14 cellular contexts compared by ENCODE assay signal in genomic region chr22:18055619-18056160, GRCh38. TPM values are rescaled to one million over a fixed set of nuclear protein-coding genes. Genes with fewer than 3 reads are reported as not detected.
DNase-seq lines count a peak whose midpoint lies in the region; ATAC-seq, FAIRE-seq and TF ChIP-seq lines count a peak whose summit lies in the region.
"Had no signal": no experiment of that assay in that cellular context is flagged by ENCODE, and none has a peak within 500 bp of the region (broad histone marks: within the 10 kb centered on the region; RNA-seq: fewer than 3 reads in every experiment).

No MANE protein-coding gene starts in this region.

- H3K4me3 ChIP-seq in A549 (no peak overlapping the region), OCI-LY3 (ENCODE audit: low read length) (peak overlapping the region; percentile 70; the same call in 1 of the 2 replicates), esophagus (ENCODE audit: low read depth in 1 of 2, low read length in 2 of 2) (no peak overlapping the region)

- H3K4me2 ChIP-seq in A549 = peak overlapping the region; percentile 72
- peak overlapping the region; percentile 58 for H3K4me2 ChIP-seq in OCI-LY3 (ENCODE audit: low read length)

- DNase-seq in A549 (ENCODE audit: low read depth in 1 of 2, low spot score in 1 of 2) (no peak), progenitor cell of endocrine pancreas (ENCODE audit: low spot score, unreplicated experiment) (no peak), SHP77 (lab: John Stamatoyannopoulos, UW) (no peak), NCI-H1436 (lab: John Stamatoyannopoulos, UW) (no peak)
- DNase-seq: activated CD4-positive, alpha-beta T cell treated with anti-CD3 and anti-CD28 coated beads for 48 hours; CD4-positive, CD25-positive, alpha-beta regulatory T cell; islet precursor cell; NCI-H2081 treated with DMSO at 0.1 percent for 48 hours; stimulated activated CD8-positive, alpha-beta memory T cell treated with anti-CD3 and anti-CD28 coated beads, Interleukin-4, amount 100 ng/mL, for 48 hours had no signal

- ATAC-seq in A549 (no peak; a peak in 1 of 6 replicates), HG03097 (IDR thresholded peaks at IDR 0.05; ENCODE audit: low FRiP score, unreplicated experiment) (no peak), GM18870 (IDR thresholded peaks at IDR 0.05; ENCODE audit: unreplicated experiment) (no peak)

- peaks cover 5% of the 10 kb centered on the region for H3K9me3 Mint-ChIP-seq in progenitor cell of endocrine pancreas (ENCODE audit: low read depth)

- peak overlapping the region; percentile 87 to 95 for H3K27ac ChIP-seq in A549
- H3K27ac ChIP-seq in OCI-LY3 (ENCODE audit: low read length) = peak overlapping the region; percentile 94
- peak overlapping the region; percentile 68 to 75 for H3K27ac ChIP-seq in esophagus (ENCODE audit: low read depth in 2 of 2, low read length in 1 of 2)

- no peak overlapping the region for H3K4me3 Mint-ChIP-seq in progenitor cell of endocrine pancreas (ENCODE audit: low read depth)
- H3K4me3 Mint-ChIP-seq: activated naive CD8-positive, alpha-beta T cell; CD4-positive, CD25-positive, alpha-beta regulatory T cell had no signal

- peaks cover 2% of the 10 kb centered on the region for H3K36me3 Mint-ChIP-seq in progenitor cell of endocrine pancreas (ENCODE audit: insufficient read depth)
- H3K36me3 Mint-ChIP-seq: activated naive CD8-positive, alpha-beta T cell; CD4-positive, CD25-positive, alpha-beta regulatory T cell had no signal

- TF ChIP-seq CTCF in A549 (IDR thresholded peaks at IDR 0.05) (no peak), OCI-LY3 (IDR thresholded peaks at IDR 0.05; ENCODE audit: low read depth, low read length) (no peak), progenitor cell of endocrine pancreas (IDR thresholded peaks at IDR 0.05; ENCODE audit: unreplicated experiment) (no peak)

- POLR2A ChIA-PET in A549 (lab: Yijun Ruan, JAX) = no interaction called here

- no peak for TF ChIP-seq POLR2A in A549 (IDR thresholded peaks at IDR 0.05; ENCODE audit: low read length)

- peak overlapping the region; percentile 71 for H3K27ac Mint-ChIP-seq in progenitor cell of endocrine pancreas
- H3K27ac Mint-ChIP-seq: activated naive CD8-positive, alpha-beta T cell had no signal

- H3K27me3 ChIP-seq in OCI-LY3 (ENCODE audit: low read depth, low read length) (no peaks in the 10 kb centered on the region), esophagus (ENCODE audit: control insufficient read depth in 1 of 2, insufficient read depth in 2 of 2, low read length in 2 of 2) (no peaks in the 10 kb centered on the region)

- no peak for TF ChIP-seq RAD21 in A549 (conservative IDR thresholded peaks at IDR 0.05 in 1 of 2, IDR thresholded peaks at IDR 0.05 in 1 of 2)

- peak overlapping the region; percentile 76 for H2AFZ ChIP-seq in OCI-LY3 (ENCODE audit: low read depth, low read length)

- H3K4me1 Mint-ChIP-seq in progenitor cell of endocrine pancreas (ENCODE audit: low read depth) = peaks cover 17% of the 10 kb centered on the region

- no peaks in the 10 kb centered on the region for H3K79me2 ChIP-seq in OCI-LY3 (ENCODE audit: low read length)

- no peak for FAIRE-seq in A549 (lab: Jason Lieb, UNC)

- WGBS in A549 (ENCODE audit: missing lambda C conversion rate) = 81% methylated on average over 7 of the region's 7 CpGs
- WGBS in esophagus, 2 donors = 84% methylated on average over 7 of the region's 7 CpGs

- H3K27me3 Mint-ChIP-seq in progenitor cell of endocrine pancreas = peaks cover 3% of the 10 kb centered on the region

- H3K9me3 ChIP-seq in A549 (no peaks in the 10 kb centered on the region), OCI-LY3 (ENCODE audit: insufficient read depth, low read length) (no peaks in the 10 kb centered on the region), esophagus (ENCODE audit: control insufficient read depth in 2 of 2, insufficient read depth in 1 of 2, low read depth in 1 of 2, low read length in 1 of 2) (no peaks in the 10 kb centered on the region)

- H3K9ac ChIP-seq in OCI-LY3 (ENCODE audit: low read length) = peak overlapping the region; percentile 87

- H3K36me3 ChIP-seq in OCI-LY3 (replicated peaks; ENCODE audit: low read depth, low read length) = no peaks in the 10 kb centered on the region
- H3K36me3 ChIP-seq in esophagus (ENCODE audit: control insufficient read depth in 2 of 2, insufficient read depth in 2 of 2, low read length in 1 of 2) = no peaks in the 10 kb centered on the region

- H3K4me1 ChIP-seq in A549 (peaks cover 56% of the 10 kb centered on the region), OCI-LY3 (ENCODE audit: low read length) (peaks cover 56% of the 10 kb centered on the region), esophagus (ENCODE audit: control insufficient read depth in 2 of 2, insufficient read depth in 2 of 2, low read length in 1 of 2) (peaks cover 0 to 9% of the 10 kb centered on the region in 2 donors)

- no peaks in the 10 kb centered on the region for H4K20me1 ChIP-seq in OCI-LY3 (ENCODE audit: insufficient read depth, low read length)

- TF ChIP-seq EP300 in A549 (IDR thresholded peaks at IDR 0.05) = no peak

- CTCF ChIA-PET in A549 (lab: Yijun Ruan, JAX) = interaction anchor here (1.2 to 6.6 kb wide), 2 partner anchors 20 to 159 kb away, joined by 4 to 37 read pairs; no protein-coding TSS in a partner anchor

TF ChIP-seq in A549, 52 proteins besides CTCF, POLR2A, EP300 and RAD21:
- TF ChIP-seq PHF8 (IDR thresholded peaks at IDR 0.05; ENCODE audit: borderline replicate concordance, low read depth) (no peak), JUNB (IDR thresholded peaks at IDR 0.05) (no peak), CBX2 (IDR thresholded peaks at IDR 0.05; ENCODE audit: borderline replicate concordance, low read depth) (no peak), HEYL (CRISPR knock-in tag; IDR thresholded peaks at IDR 0.05) (no peak), CHD4 (IDR thresholded peaks at IDR 0.05; ENCODE audit: borderline replicate concordance) (no peak), ESRRA (IDR thresholded peaks at IDR 0.05; ENCODE audit: borderline replicate concordance, low read length) (no peak), TP53 (CRISPR knock-in tag; IDR thresholded peaks at IDR 0.05) (no peak)

RNA-seq across cellular contexts. Expression of gene PEX26, which starts 22.1 kb away (rescaled TPM):
- polyA plus RNA-seq in A549 (2011; rRNA removed) = 12.4 and 15.3 TPM in 2 replicates
- 6.8 and 11.5 TPM in 2 replicates for polyA plus RNA-seq in A549 (2012; cell fraction: cytosol; rRNA removed)
- polyA plus RNA-seq in A549 (2012; cell fraction: nucleus; rRNA removed) = 8.3 and 9.9 TPM in 2 replicates
- polyA plus RNA-seq in A549 (2017; fragmentation: RNase III; extraction: RNeasy Plus Mini Kit Qiagen cat#74134 plus additional on column Dnase treatment) = 10.8 to 12.7 TPM (median 11.8 TPM) in 3 replicates
- polyA minus RNA-seq in A549 (2011; rRNA and poly(A)+ RNA removed) = 23.8 and 24.1 TPM in 2 replicates
- polyA plus RNA-seq in esophagus = 10 to 100 TPM; 13.5 to 15.0 TPM
- total RNA-seq in progenitor cell of endocrine pancreas = 46.1 and 50.1 TPM in 2 replicates

RNA-seq across cellular contexts. Expression of gene MICAL3, which starts 31.3 kb away (rescaled TPM):
- polyA plus RNA-seq in A549 (2011; rRNA removed) (18.7 and 20.5 TPM in 2 replicates), A549 (2017; fragmentation: RNase III; extraction: RNeasy Plus Mini Kit Qiagen cat#74134 plus additional on column Dnase treatment) (30.1 to 35.1 TPM (median 30.3 TPM) in 3 replicates), esophagus (10 to 100 TPM in 1 of 2 donors, 1 to 10 TPM in 1; 6.2 to 13.3 TPM)
- 13.3 and 17.7 TPM in 2 replicates for polyA plus RNA-seq in A549 (2012; cell fraction: cytosol; rRNA removed)
- polyA plus RNA-seq in A549 (2012; cell fraction: nucleus; rRNA removed) = 74.0 and 74.6 TPM in 2 replicates
- 28.0 and 34.1 TPM in 2 replicates for polyA minus RNA-seq in A549 (2011; rRNA and poly(A)+ RNA removed)
- 54.8 and 59.9 TPM in 2 replicates for total RNA-seq in progenitor cell of endocrine pancreas

RNA-seq across cellular contexts. Expression of gene TUBA8, which starts 54.9 kb away (rescaled TPM):
- 0.66 and 0.90 TPM in 2 replicates for polyA plus RNA-seq in A549 (2011; rRNA removed)
- polyA plus RNA-seq in A549 (2012; cell fraction: cytosol; rRNA removed) = 1.1 TPM in 2 replicates
- 3.5 and 3.8 TPM in 2 replicates for polyA plus RNA-seq in A549 (2012; cell fraction: nucleus; rRNA removed)
- 0.13 to 0.41 TPM in 2 of 3 replicates, not detected in the other for polyA plus RNA-seq in A549 (2017; fragmentation: RNase III; extraction: RNeasy Plus Mini Kit Qiagen cat#74134 plus additional on column Dnase treatment)
- polyA minus RNA-seq in A549 (2011; rRNA and poly(A)+ RNA removed) = 1.2 and 1.5 TPM in 2 replicates
- under 1 TPM; 0.89 to 0.98 TPM for polyA plus RNA-seq in esophagus
- 2.4 and 3.2 TPM in 2 replicates for total RNA-seq in progenitor cell of endocrine pancreas
